ENCODE assay signal across 13 cellular contexts in genomic region chr3:155739154-155739553, GRCh38. TPM values are rescaled to one million over a fixed set of nuclear protein-coding genes. Genes with fewer than 3 reads are reported as not detected.
DNase-seq lines count a peak whose midpoint lies in the region; ATAC-seq and TF ChIP-seq lines count a peak whose summit lies in the region.
"Had no signal": no experiment of that assay in that cellular context is flagged by ENCODE, and none has a peak within 500 bp of the region (broad histone marks: within the 10 kb centered on the region; RNA-seq: fewer than 3 reads in every experiment).

No MANE protein-coding gene starts in this region.

- POLR2A ChIA-PET in Caco-2 (lab: Charles Lee), result no interaction called here
- POLR2A ChIA-PET in HEK293T (lab: Yijun Ruan, JAX), result no interaction called here

- no peaks in the 10 kb centered on the region for H3K9me3 ChIP-seq in Caco-2
- H3K9me3 ChIP-seq in SJSA1 (replicated peaks), result no peaks in the 10 kb centered on the region
- no peaks in the 10 kb centered on the region for H3K9me3 ChIP-seq in hepatocyte (ENCODE audit: low read depth)
- H3K9me3 ChIP-seq: pancreas had no signal

- BruUV-seq in Caco-2 (replicated peaks; lab: Mats Ljungman, UMichigan), result no TSS peak

- peak overlapping the region; percentile 48 for H3K27ac Mint-ChIP-seq in Caco-2 (ENCODE audit: unreplicated experiment)
- H3K27ac Mint-ChIP-seq: CD4-positive, CD25-positive, alpha-beta regulatory T cell; effector memory CD8-positive, alpha-beta T cell had no signal

- H3K4me1 ChIP-seq in Caco-2 (peaks cover 22% of the 10 kb centered on the region), SJSA1 (replicated peaks) (peaks cover 17% of the 10 kb centered on the region), hepatocyte (ENCODE audit: insufficient read depth) (peaks cover 3% of the 10 kb centered on the region)

- no peaks in the 10 kb centered on the region for H3K36me3 ChIP-seq in Caco-2 (ENCODE audit: control insufficient read depth, insufficient read depth, low read length)
- H3K36me3 ChIP-seq in SJSA1, result no peaks in the 10 kb centered on the region
- H3K36me3 ChIP-seq in hepatocyte (replicated peaks; ENCODE audit: insufficient read depth, low read depth), result no peaks in the 10 kb centered on the region
- H3K36me3 ChIP-seq: pancreas had no signal

- H3K27ac ChIP-seq in SJSA1 (no peak overlapping the region), hepatocyte (peak overlapping the region; percentile 86)

- no peak overlapping the region for H2AFZ ChIP-seq in hepatocyte

- TF ChIP-seq CTCF in Caco-2 (IDR thresholded peaks at IDR 0.05; ENCODE audit: insufficient read depth in 1 of 2, low read depth in 1 of 2, low read length in 1 of 2, severe bottlenecking in 1 of 2, unreplicated experiment in 1 of 2) (peak; percentile 34 to 46), hepatocyte (IDR thresholded peaks at IDR 0.05; ENCODE audit: poor library complexity) (peak; percentile 18)

- 39% methylated on average over 5 of the region's 5 CpGs for WGBS in hepatocyte (ENCODE audit: low lambda C conversion rate, missing lambda C conversion rate)

- H3K4me1 Mint-ChIP-seq in Caco-2 (ENCODE audit: low read depth, unreplicated experiment), result peaks cover 27% of the 10 kb centered on the region

- intact Hi-C loops in Caco-2 (cut with micrococcal nuclease; ENCODE audit: unreplicated experiment), result loop anchor here (2.0 kb wide), 1 partner anchor 132 kb away; the partner anchor contains the start of gene GMPS

- H3K4me3 ChIP-seq in Caco-2 (ENCODE audit: low read depth, low read length) (peak overlapping the region; percentile 30; the same call in 1 of the 2 replicates), SJSA1 (peak overlapping the region; percentile 14; the same call in 1 of the 2 replicates), hepatocyte (no peak overlapping the region)
- H3K4me3 ChIP-seq: lung had no signal

- ATAC-seq in GM21825 (IDR thresholded peaks at IDR 0.05; ENCODE audit: unreplicated experiment) (no peak), GM18873 (IDR thresholded peaks at IDR 0.05; ENCODE audit: low FRiP score, unreplicated experiment) (no peak)
- ATAC-seq: effector memory CD8-positive, alpha-beta T cell; pancreas had no signal

- peaks cover 8% of the 10 kb centered on the region for H3K36me3 Mint-ChIP-seq in Caco-2 (ENCODE audit: insufficient read depth, unreplicated experiment)
- H3K36me3 Mint-ChIP-seq: CD4-positive, CD25-positive, alpha-beta regulatory T cell had no signal

- CTCF ChIA-PET in Caco-2 (lab: Charles Lee) (interaction anchor here (0.7 kb wide), 1 partner anchor 1463 kb away, joined by 3 read pairs; no protein-coding TSS in a partner anchor), HEK293T (lab: Yijun Ruan, JAX) (no interaction called here)

- DNase-seq in Caco-2, result peak in 1 of 2 experiments; percentile 18
- DNase-seq in HEK293T (ENCODE audit: extremely low spot score), result no peak
- DNase-seq in SJSA1 (ENCODE audit: low read depth in 1 of 2, low spot score in 2 of 2), result peak in 1 of 2 experiments; percentile 30
- peak; percentile 41 for DNase-seq in hepatocyte (ENCODE audit: low spot score)
- no peak for DNase-seq in NCI-H345 (lab: John Stamatoyannopoulos, UW)
- DNase-seq in GM19238 (ENCODE audit: insufficient read length, low spot score), result no peak
- DNase-seq: CD4-positive, CD25-positive, alpha-beta regulatory T cell; effector memory CD8-positive, alpha-beta T cell; NCI-H510A treated with DMSO at 0.1 percent for 48 hours; pancreas had no signal

- no peaks in the 10 kb centered on the region for H3K9me3 Mint-ChIP-seq in Caco-2 (ENCODE audit: unreplicated experiment)
- H3K9me3 Mint-ChIP-seq: effector memory CD8-positive, alpha-beta T cell had no signal

- peak overlapping the region; percentile 74 for H3K4me2 ChIP-seq in hepatocyte

- H3K9me2 ChIP-seq in hepatocyte (replicated peaks; ENCODE audit: insufficient read depth), result no peaks in the 10 kb centered on the region

- H3K4me3 Mint-ChIP-seq in Caco-2 (ENCODE audit: unreplicated experiment), result peak overlapping the region; percentile 72
- H3K4me3 Mint-ChIP-seq: CD4-positive, CD25-positive, alpha-beta regulatory T cell; effector memory CD8-positive, alpha-beta T cell had no signal

- H4K20me1 ChIP-seq in hepatocyte (ENCODE audit: insufficient read depth, poor library complexity, severe bottlenecking), result no peaks in the 10 kb centered on the region

- no peaks in the 10 kb centered on the region for H3K79me2 ChIP-seq in hepatocyte

- H3K27me3 ChIP-seq in Caco-2 (replicated peaks; ENCODE audit: control insufficient read depth, insufficient read depth, low read length) (no peaks in the 10 kb centered on the region), SJSA1 (replicated peaks) (no peaks in the 10 kb centered on the region; the same call in 1 of the 2 replicates), hepatocyte (no peaks in the 10 kb centered on the region)
- H3K27me3 ChIP-seq: pancreas had no signal

- no peaks in the 10 kb centered on the region for H3K27me3 Mint-ChIP-seq in Caco-2 (ENCODE audit: insufficient read depth, unreplicated experiment)

TF ChIP-seq in HEK293T, 16 proteins besides CTCF, POLR2A, EP300 and RAD21:
- TF ChIP-seq L3MBTL2 (conservative IDR thresholded peaks at IDR 0.05) (0 out of 2 replicates have a peak, but pooled peaks have one; percentile 15), HDGF (IDR thresholded peaks at IDR 0.05; ENCODE audit: borderline replicate concordance) (no peak)
- TF ChIP-seq, protein P1, sequence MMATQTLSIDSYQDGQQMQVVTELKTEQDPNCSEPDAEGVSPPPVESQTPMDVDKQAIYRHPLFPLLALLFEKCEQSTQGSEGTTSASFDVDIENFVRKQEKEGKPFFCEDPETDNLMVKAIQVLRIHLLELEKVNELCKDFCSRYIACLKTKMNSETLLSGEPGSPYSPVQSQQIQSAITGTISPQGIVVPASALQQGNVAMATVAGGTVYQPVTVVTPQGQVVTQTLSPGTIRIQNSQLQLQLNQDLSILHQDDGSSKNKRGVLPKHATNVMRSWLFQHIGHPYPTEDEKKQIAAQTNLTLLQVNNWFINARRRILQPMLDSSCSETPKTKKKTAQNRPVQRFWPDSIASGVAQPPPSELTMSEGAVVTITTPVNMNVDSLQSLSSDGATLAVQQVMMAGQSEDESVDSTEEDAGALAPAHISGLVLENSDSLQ (IDR thresholded peaks at IDR 0.05), result peak; percentile 81

RNA-seq across cellular contexts. Expression of gene PLCH1, which starts 5.7 kb away (rescaled TPM):
- total RNA-seq in Caco-2 (2022), result 2.8 and 3.1 TPM in 2 replicates
- total RNA-seq in SJSA1 (2014; rRNA removed; shearing (Covaris generic)), result 0.13 and 0.28 TPM in 2 replicates
- 4.2 and 5.8 TPM in 2 replicates for total RNA-seq in hepatocyte
- polyA plus RNA-seq in hepatocyte, result 1.4 and 2.6 TPM in 2 replicates
